8 cellular contexts compared by ENCODE assay signal in the genomic region with DNA sequence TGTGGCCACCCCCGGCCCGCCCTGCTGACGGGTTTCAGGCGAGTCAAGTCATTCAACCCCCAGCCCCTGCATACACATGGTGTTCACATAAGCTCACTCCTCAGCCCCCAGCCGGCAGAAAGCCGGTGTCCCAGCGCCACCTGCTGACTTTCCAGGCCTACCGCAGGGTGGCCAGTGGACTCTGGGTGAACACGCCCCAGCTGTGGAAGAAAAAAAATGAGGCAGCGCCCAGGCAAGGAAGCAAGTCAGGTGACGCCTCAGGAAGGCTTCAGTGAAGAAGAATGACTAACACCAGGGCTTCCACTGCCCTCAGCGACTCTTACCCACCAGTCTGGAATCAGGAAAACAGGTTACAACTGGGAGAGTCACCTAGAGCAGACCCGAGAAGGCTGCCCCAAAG. TPM values are rescaled to one million over a fixed set of nuclear protein-coding genes. Genes with fewer than 3 reads are reported as not detected.
DNase-seq lines count a peak whose midpoint lies in the region; ATAC-seq and TF ChIP-seq lines count a peak whose summit lies in the region.

No MANE protein-coding gene starts in this region.

- TF ChIP-seq CTCF in AG09309 (IDR thresholded peaks at IDR 0.05; ENCODE audit: control insufficient read depth, insufficient read depth, low read depth, low read length, missing control alignments) (peak; percentile 70), GM13976 (IDR thresholded peaks at IDR 0.05; ENCODE audit: borderline replicate concordance, control extremely low read depth, extremely low read depth, insufficient read depth, missing control alignments) (peak; percentile 61)

- ATAC-seq in HG03159 (IDR thresholded peaks at IDR 0.05; ENCODE audit: unreplicated experiment) (no peak), GM19397 (IDR thresholded peaks at IDR 0.05; ENCODE audit: unreplicated experiment) (no peak)

- DNase-seq in AG09309 (ENCODE audit: low read depth) (no peak), GM13976 (ENCODE audit: low spot score) (peak; percentile 47), NCI-H226 (peak; percentile 76), glomerular visceral epithelial cell (ENCODE audit: extremely low spot score) (peak; percentile 86), posterior vena cava (ENCODE audit: low spot score) (peak; percentile 90)
- peak; percentile 44 for DNase-seq in activated naive CD4-positive, alpha-beta T cell treated with Interleukin-2 at 50 U/mL for 16 hours

- H3K4me3 ChIP-seq in AG09309 (ENCODE audit: control insufficient read depth, low read depth, low read length): no peak overlapping the region

- intact Hi-C loops in posterior vena cava (cut with DNase I): loop anchor here in 1 of 2 donors (10.0 kb wide), 1 partner anchor 94 kb away; no protein-coding TSS in a partner anchor

- in situ Hi-C loops in GM13976 (cut with MboI; ENCODE audit: low sequenced_read_pairs, unreplicated experiment): no loop called here

RNA-seq across cellular contexts. Expression of a gene that starts 15.8 kb away (rescaled TPM):
- 100 to 1,000 TPM; 129 to 133 TPM for total RNA-seq in posterior vena cava

RNA-seq across cellular contexts. Expression of a gene that starts 16.2 kb away (rescaled TPM):
- total RNA-seq in posterior vena cava: 10 to 100 TPM; 14.7 to 22.6 TPM

RNA-seq across cellular contexts. Expression of a gene that starts 20.7 kb away (rescaled TPM):
- total RNA-seq in posterior vena cava: 10 to 100 TPM; 33.5 to 42.3 TPM

RNA-seq across cellular contexts. Expression of a gene that starts 34.8 kb away (rescaled TPM):
- total RNA-seq in posterior vena cava: 10 to 100 TPM; 41.1 to 58.9 TPM

RNA-seq across cellular contexts. Expression of a gene that starts 55.6 kb away (rescaled TPM):
- total RNA-seq in posterior vena cava: 10 to 100 TPM; 16.8 to 19.1 TPM
